In the genomic region with DNA sequence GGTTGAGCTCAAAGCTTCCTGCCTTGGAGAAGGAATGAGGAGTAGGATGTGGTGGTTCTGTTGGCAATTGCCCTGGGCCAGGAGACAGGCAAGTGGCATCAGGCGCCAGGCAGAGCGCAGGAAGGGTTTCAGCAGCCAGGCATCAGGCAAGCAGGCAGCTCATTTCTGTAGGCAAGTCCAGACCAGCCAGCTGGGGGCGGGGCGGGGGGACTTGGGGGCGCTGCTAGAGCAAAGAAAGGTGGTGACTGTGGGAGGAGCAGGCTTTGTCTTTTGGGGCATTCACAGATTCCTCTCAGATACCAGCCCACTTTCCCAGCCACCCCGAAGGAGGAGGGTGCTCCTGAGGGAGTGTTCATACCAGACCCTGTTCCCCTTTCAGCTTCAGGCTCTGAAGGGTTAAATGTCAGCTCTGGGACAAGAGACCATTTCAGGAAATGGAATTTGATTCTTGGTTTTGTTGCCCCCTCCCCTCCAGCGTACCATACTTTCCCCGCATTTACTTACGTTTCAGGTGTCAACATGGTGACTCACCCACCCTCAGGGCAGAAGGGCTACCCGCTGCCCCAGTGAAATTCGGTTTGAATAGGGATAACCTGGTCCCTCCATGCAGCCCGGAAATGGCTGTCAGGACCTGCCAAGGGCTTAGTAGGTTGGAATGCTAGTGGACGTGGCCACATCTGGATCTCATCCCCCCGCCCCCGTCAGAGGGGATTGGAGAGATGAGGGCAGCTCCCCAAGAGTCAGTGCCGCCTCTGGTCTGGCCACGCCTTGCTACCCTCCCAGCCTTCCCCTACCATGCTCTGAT, we compare ENCODE assay signal across 1 cellular context.
A peak's percentile ranks its signal among the peaks of the same experiment; 100 is the strongest.
TF ChIP-seq lines count a peak whose summit lies in the region.

No MANE protein-coding gene starts in this region.

TF ChIP-seq in HEK293, 187 proteins besides CTCF, POLR2A, EP300 and RAD21 (continued from another document and continues in another):
- TF ChIP-seq, protein P1, sequence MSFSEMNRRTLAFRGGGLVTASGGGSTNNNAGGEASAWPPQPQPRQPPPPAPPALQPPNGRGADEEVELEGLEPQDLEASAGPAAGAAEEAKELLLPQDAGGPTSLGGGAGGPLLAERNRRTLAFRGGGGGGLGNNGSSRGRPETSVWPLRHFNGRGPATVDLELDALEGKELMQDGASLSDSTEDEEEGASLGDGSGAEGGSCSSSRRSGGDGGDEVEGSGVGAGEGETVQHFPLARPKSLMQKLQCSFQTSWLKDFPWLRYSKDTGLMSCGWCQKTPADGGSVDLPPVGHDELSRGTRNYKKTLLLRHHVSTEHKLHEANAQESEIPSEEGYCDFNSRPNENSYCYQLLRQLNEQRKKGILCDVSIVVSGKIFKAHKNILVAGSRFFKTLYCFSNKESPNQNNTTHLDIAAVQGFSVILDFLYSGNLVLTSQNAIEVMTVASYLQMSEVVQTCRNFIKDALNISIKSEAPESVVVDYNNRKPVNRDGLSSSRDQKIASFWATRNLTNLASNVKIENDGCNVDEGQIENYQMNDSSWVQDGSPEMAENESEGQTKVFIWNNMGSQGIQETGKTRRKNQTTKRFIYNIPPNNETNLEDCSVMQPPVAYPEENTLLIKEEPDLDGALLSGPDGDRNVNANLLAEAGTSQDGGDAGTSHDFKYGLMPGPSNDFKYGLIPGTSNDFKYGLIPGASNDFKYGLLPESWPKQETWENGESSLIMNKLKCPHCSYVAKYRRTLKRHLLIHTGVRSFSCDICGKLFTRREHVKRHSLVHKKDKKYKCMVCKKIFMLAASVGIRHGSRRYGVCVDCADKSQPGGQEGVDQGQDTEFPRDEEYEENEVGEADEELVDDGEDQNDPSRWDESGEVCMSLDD (tag by site-specific recombination; IDR thresholded peaks at IDR 0.05): peak; percentile 46; the same call in 1 of the 2 replicates
- TF ChIP-seq ZBTB20 (tag by site-specific recombination; IDR thresholded peaks at IDR 0.05) (peak; percentile 27; the same call in 1 of the 2 replicates), SCRT1 (tag by site-specific recombination; IDR thresholded peaks at IDR 0.05; ENCODE audit: borderline replicate concordance) (no peak), TCF7L2 (IDR thresholded peaks at IDR 0.05; ENCODE audit: borderline replicate concordance, low read depth, low read length) (no peak), ZSCAN4 (tag by site-specific recombination; IDR thresholded peaks at IDR 0.05) (no peak), ZNF19 (tag by site-specific recombination; IDR thresholded peaks at IDR 0.05; ENCODE audit: low read depth) (no peak), ZNF10 (tag by site-specific recombination; IDR thresholded peaks at IDR 0.05) (no peak), ZNF623 (tag by site-specific recombination; IDR thresholded peaks at IDR 0.05) (no peak; the same call in 1 of the 2 replicates), GFI1B (tag by site-specific recombination; IDR thresholded peaks at IDR 0.05) (no peak), ZSCAN16 (tag by site-specific recombination; IDR thresholded peaks at IDR 0.05) (no peak), ZNF558 (tag by site-specific recombination; IDR thresholded peaks at IDR 0.05) (no peak), ZNF354C (tag by site-specific recombination; IDR thresholded peaks at IDR 0.05; ENCODE audit: borderline replicate concordance, low read depth) (no peak), ZNF112 (tag by site-specific recombination; IDR thresholded peaks at IDR 0.05) (no peak), ZNF791 (tag by site-specific recombination; IDR thresholded peaks at IDR 0.05) (no peak), ZNF610 (tag by site-specific recombination; IDR thresholded peaks at IDR 0.05; ENCODE audit: borderline replicate concordance) (no peak), ZNF521 (tag by site-specific recombination; IDR thresholded peaks at IDR 0.05) (no peak), MYNN (tag by site-specific recombination; IDR thresholded peaks at IDR 0.05; ENCODE audit: borderline replicate concordance) (no peak), SP2 (tag by site-specific recombination; IDR thresholded peaks at IDR 0.05) (peak; percentile 45), ZNF274 (IDR thresholded peaks at IDR 0.05; ENCODE audit: low read length) (no peak), ZNF274 (tag by site-specific recombination; IDR thresholded peaks at IDR 0.05; ENCODE audit: borderline replicate concordance) (no peak), PRDM6 (tag by site-specific recombination; IDR thresholded peaks at IDR 0.05) (no peak), RBAK (tag by site-specific recombination; IDR thresholded peaks at IDR 0.05) (no peak), ZNF426 (tag by site-specific recombination; IDR thresholded peaks at IDR 0.05) (no peak), ZFHX2 (tag by site-specific recombination; conservative IDR thresholded peaks at IDR 0.05) (peak; percentile 39; the same call in 1 of the 2 replicates), ZNF350 (tag by site-specific recombination; IDR thresholded peaks at IDR 0.05) (no peak), PATZ1 (tag by site-specific recombination; IDR thresholded peaks at IDR 0.05) (peak; percentile 89), ZNF600 (tag by site-specific recombination; IDR thresholded peaks at IDR 0.05) (peak; percentile 47), ZBTB48 (tag by site-specific recombination; IDR thresholded peaks at IDR 0.05) (peak; percentile 75; the same call in 1 of the 2 replicates), ZNF449 (tag by site-specific recombination; IDR thresholded peaks at IDR 0.05) (no peak), ZNF843 (tag by site-specific recombination; IDR thresholded peaks at IDR 0.05) (no peak), ZFP3 (tag by site-specific recombination; IDR thresholded peaks at IDR 0.05; ENCODE audit: low read depth) (no peak), SCRT2 (tag by site-specific recombination; IDR thresholded peaks at IDR 0.05) (no peak), GLIS2 (tag by site-specific recombination; IDR thresholded peaks at IDR 0.05) (no peak; the same call in 1 of the 2 replicates), FEZF1 (tag by site-specific recombination; IDR thresholded peaks at IDR 0.05) (peak; percentile 41), ZNF394 (tag by site-specific recombination; IDR thresholded peaks at IDR 0.05; ENCODE audit: borderline replicate concordance) (peak; percentile 55; the same call in 1 of the 2 replicates), ZNF701 (tag by site-specific recombination; IDR thresholded peaks at IDR 0.05) (no peak)
- TF ChIP-seq, protein P2, sequence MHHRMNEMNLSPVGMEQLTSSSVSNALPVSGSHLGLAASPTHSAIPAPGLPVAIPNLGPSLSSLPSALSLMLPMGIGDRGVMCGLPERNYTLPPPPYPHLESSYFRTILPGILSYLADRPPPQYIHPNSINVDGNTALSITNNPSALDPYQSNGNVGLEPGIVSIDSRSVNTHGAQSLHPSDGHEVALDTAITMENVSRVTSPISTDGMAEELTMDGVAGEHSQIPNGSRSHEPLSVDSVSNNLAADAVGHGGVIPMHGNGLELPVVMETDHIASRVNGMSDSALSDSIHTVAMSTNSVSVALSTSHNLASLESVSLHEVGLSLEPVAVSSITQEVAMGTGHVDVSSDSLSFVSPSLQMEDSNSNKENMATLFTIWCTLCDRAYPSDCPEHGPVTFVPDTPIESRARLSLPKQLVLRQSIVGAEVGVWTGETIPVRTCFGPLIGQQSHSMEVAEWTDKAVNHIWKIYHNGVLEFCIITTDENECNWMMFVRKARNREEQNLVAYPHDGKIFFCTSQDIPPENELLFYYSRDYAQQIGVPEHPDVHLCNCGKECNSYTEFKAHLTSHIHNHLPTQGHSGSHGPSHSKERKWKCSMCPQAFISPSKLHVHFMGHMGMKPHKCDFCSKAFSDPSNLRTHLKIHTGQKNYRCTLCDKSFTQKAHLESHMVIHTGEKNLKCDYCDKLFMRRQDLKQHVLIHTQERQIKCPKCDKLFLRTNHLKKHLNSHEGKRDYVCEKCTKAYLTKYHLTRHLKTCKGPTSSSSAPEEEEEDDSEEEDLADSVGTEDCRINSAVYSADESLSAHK (tag by site-specific recombination; IDR thresholded peaks at IDR 0.05): 0 out of 2 replicates have a peak, but pooled peaks have one; percentile 17
- TF ChIP-seq, protein P3, sequence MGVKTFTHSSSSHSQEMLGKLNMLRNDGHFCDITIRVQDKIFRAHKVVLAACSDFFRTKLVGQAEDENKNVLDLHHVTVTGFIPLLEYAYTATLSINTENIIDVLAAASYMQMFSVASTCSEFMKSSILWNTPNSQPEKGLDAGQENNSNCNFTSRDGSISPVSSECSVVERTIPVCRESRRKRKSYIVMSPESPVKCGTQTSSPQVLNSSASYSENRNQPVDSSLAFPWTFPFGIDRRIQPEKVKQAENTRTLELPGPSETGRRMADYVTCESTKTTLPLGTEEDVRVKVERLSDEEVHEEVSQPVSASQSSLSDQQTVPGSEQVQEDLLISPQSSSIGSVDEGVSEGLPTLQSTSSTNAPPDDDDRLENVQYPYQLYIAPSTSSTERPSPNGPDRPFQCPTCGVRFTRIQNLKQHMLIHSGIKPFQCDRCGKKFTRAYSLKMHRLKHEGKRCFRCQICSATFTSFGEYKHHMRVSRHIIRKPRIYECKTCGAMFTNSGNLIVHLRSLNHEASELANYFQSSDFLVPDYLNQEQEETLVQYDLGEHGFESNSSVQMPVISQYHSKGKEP (tag by site-specific recombination; IDR thresholded peaks at IDR 0.05): no peak
- TF ChIP-seq, protein P4, sequence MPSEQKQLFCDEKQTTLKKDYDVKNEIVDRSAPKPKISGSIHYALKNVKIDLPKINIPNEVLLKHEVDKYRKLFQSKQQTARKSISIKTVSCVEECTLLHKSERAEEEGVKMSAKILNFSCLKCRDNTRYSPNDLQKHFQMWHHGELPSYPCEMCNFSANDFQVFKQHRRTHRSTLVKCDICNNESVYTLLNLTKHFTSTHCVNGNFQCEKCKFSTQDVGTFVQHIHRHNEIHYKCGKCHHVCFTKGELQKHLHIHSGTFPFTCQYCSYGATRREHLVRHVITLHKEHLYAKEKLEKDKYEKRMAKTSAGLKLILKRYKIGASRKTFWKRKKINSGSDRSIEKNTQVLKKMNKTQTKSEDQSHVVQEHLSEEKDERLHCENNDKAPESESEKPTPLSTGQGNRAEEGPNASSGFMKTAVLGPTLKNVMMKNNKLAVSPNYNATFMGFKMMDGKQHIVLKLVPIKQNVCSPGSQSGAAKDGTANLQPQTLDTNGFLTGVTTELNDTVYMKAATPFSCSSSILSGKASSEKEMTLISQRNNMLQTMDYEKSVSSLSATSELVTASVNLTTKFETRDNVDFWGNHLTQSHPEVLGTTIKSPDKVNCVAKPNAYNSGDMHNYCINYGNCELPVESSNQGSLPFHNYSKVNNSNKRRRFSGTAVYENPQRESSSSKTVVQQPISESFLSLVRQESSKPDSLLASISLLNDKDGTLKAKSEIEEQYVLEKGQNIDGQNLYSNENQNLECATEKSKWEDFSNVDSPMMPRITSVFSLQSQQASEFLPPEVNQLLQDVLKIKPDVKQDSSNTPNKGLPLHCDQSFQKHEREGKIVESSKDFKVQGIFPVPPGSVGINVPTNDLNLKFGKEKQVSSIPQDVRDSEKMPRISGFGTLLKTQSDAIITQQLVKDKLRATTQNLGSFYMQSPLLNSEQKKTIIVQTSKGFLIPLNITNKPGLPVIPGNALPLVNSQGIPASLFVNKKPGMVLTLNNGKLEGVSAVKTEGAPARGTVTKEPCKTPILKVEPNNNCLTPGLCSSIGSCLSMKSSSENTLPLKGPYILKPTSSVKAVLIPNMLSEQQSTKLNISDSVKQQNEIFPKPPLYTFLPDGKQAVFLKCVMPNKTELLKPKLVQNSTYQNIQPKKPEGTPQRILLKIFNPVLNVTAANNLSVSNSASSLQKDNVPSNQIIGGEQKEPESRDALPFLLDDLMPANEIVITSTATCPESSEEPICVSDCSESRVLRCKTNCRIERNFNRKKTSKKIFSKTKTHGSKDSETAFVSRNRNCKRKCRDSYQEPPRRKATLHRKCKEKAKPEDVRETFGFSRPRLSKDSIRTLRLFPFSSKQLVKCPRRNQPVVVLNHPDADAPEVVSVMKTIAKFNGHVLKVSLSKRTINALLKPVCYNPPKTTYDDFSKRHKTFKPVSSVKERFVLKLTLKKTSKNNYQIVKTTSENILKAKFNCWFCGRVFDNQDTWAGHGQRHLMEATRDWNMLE (tag by site-specific recombination; conservative IDR thresholded peaks at IDR 0.05; ENCODE audit: low read depth): no peak
